Comparison of ENCODE assay signal across 8 cellular contexts in genomic region chr21:43306911-43307676, GRCh38.
A peak's percentile ranks its signal among the peaks of the same experiment; 100 is the strongest.
DNase-seq lines count a peak whose midpoint lies in the region; ATAC-seq and TF ChIP-seq lines count a peak whose summit lies in the region.

No MANE protein-coding gene starts in this region.

- in situ Hi-C loops in Panc1 (cut with HindIII; ENCODE audit: low pct_unique_long_range_greater_than_20kb, low sequenced_read_pairs): no loop called here

- POLR2A ChIA-PET in Panc1 (lab: Charles Lee): no interaction called here
- POLR2A ChIA-PET in CD4-positive, alpha-beta T cell (lab: Charles Lee): no interaction called here

- BruUV-seq in Panc1 (replicated peaks; lab: Mats Ljungman, UMichigan): no TSS peak

- CTCF ChIA-PET in Panc1 (lab: Charles Lee): no interaction called here
- CTCF ChIA-PET in CD4-positive, alpha-beta T cell (lab: Charles Lee): no interaction called here

- no peak overlapping the region for H3K4me3 Mint-ChIP-seq in CD4-positive, alpha-beta T cell

- 0 out of 2 replicates have a peak, but pooled peaks cover 2% of the 10 kb centered on the region for H3K4me1 ChIP-seq in Panc1 (ENCODE audit: control insufficient read depth, insufficient read depth, low read length)
- peaks cover 12% of the 10 kb centered on the region for H3K4me1 ChIP-seq in foreskin keratinocyte
- no peaks in the 10 kb centered on the region for H3K4me1 ChIP-seq in aorta (ENCODE audit: control insufficient read depth in 1 of 2, insufficient read depth in 2 of 2, low read length in 2 of 2)

- peak; percentile 83 for ATAC-seq in GM18511 (IDR thresholded peaks at IDR 0.05; ENCODE audit: unreplicated experiment)
- peak; percentile 66 for ATAC-seq in HG02642 (IDR thresholded peaks at IDR 0.05; ENCODE audit: poor library complexity, unreplicated experiment)
- ATAC-seq in Panc1: peak; percentile 83
- ATAC-seq in foreskin keratinocyte: peak; percentile 87
- ATAC-seq in aorta (ENCODE audit: low FRiP score): no peak
- ATAC-seq in CD4-positive, alpha-beta T cell (ENCODE audit: poor library complexity): no peak
- no peak for ATAC-seq in HG03354 (IDR thresholded peaks at IDR 0.05; ENCODE audit: poor library complexity, severe bottlenecking, unreplicated experiment)

- H3K27me3 ChIP-seq in Panc1 (ENCODE audit: control insufficient read depth, insufficient read depth, low read length): no peaks in the 10 kb centered on the region
- H3K27me3 ChIP-seq in foreskin keratinocyte: no peaks in the 10 kb centered on the region
- H3K27me3 ChIP-seq in aorta (ENCODE audit: control insufficient read depth in 1 of 2, insufficient read depth in 2 of 2, low read length in 1 of 2): no peaks in the 10 kb centered on the region
- no peaks in the 10 kb centered on the region for H3K27me3 ChIP-seq in CD4-positive, alpha-beta T cell (ENCODE audit: control insufficient read depth, insufficient read depth, low read length)

- intact Hi-C loops in Panc1 (cut with micrococcal nuclease; ENCODE audit: unreplicated experiment): no loop called here
- intact Hi-C loops in aorta (cut with DNase I): no loop called here
- intact Hi-C loops in CD4-positive, alpha-beta T cell (cut with DNase I, micrococcal nuclease): no loop called here

- no peaks in the 10 kb centered on the region for H3K36me3 ChIP-seq in Panc1 (ENCODE audit: control insufficient read depth, insufficient read depth, low read length)
- no peaks in the 10 kb centered on the region for H3K36me3 ChIP-seq in aorta (ENCODE audit: control insufficient read depth in 1 of 2, insufficient read depth in 2 of 2, low read length in 1 of 2)

- DNase-seq in Panc1 (ENCODE audit: low read depth, low spot score) (peak; percentile 55), foreskin keratinocyte (peak; percentile 75 to 89), aorta (peak; percentile 26 to 57), amygdala (lab: John Stamatoyannopoulos, UW) (no peak)
- DNase-seq in CD4-positive, alpha-beta T cell: no peak

- H3K27me3 Mint-ChIP-seq in CD4-positive, alpha-beta T cell: no peaks in the 10 kb centered on the region

- H3K27ac ChIP-seq in Panc1 (ENCODE audit: low read length) (no peak overlapping the region), foreskin keratinocyte (peak overlapping the region; percentile 59), aorta (ENCODE audit: low read depth in 1 of 2, low read length in 2 of 2) (no peak overlapping the region)
- no peak overlapping the region for H3K27ac ChIP-seq in CD4-positive, alpha-beta T cell (ENCODE audit: low read depth, low read length)

- H3K9me3 Mint-ChIP-seq in CD4-positive, alpha-beta T cell: no peaks in the 10 kb centered on the region

- H3K4me1 Mint-ChIP-seq in CD4-positive, alpha-beta T cell (ENCODE audit: low read depth): no peaks in the 10 kb centered on the region

- WGBS in aorta, 2 donors: 90 to 93% methylated on average over 19 to 24 of the region's 24 CpGs

- TF ChIP-seq CTCF in Panc1 (IDR thresholded peaks at IDR 0.05) (no peak), foreskin keratinocyte (conservative IDR thresholded peaks at IDR 0.05) (peak; percentile 10)
- no peak for TF ChIP-seq CTCF in CD4-positive, alpha-beta T cell (IDR thresholded peaks at IDR 0.05)

- no peaks in the 10 kb centered on the region for H3K36me3 Mint-ChIP-seq in CD4-positive, alpha-beta T cell (ENCODE audit: low read depth)

- no peak overlapping the region for H3K4me3 ChIP-seq in Panc1 (ENCODE audit: low read depth in 2 of 2, low read length in 2 of 2)
- no peak overlapping the region for H3K4me3 ChIP-seq in aorta (ENCODE audit: low read length in 2 of 2)

- H3K9me3 ChIP-seq in Panc1 (ENCODE audit: control insufficient read depth, insufficient read depth, low read depth, low read length): no peaks in the 10 kb centered on the region
- H3K9me3 ChIP-seq in aorta (ENCODE audit: control insufficient read depth, low read length): no peaks in the 10 kb centered on the region
- no peaks in the 10 kb centered on the region for H3K9me3 ChIP-seq in CD4-positive, alpha-beta T cell (ENCODE audit: control insufficient read depth, low read length)

- no peak overlapping the region for H3K27ac Mint-ChIP-seq in CD4-positive, alpha-beta T cell

Comparison
In these comparisons a context has a peak if more than half of its experiments do, and no peak if none do; other contexts are left out.
1. ATAC-seq: peak in GM18511 (single experiment), HG02642 (single experiment), Panc1 (single experiment) and foreskin keratinocyte (single experiment); none in aorta (single experiment), CD4-positive, alpha-beta T cell (single experiment) and HG03354 (single experiment).
2. DNase-seq: peak in Panc1 (single experiment), foreskin keratinocyte (2 of 2) and aorta (2 of 2); none in CD4-positive, alpha-beta T cell (0 of 10) and amygdala (0 of 56).